ENCODE assay signal across 9 cellular contexts in the genomic region with DNA sequence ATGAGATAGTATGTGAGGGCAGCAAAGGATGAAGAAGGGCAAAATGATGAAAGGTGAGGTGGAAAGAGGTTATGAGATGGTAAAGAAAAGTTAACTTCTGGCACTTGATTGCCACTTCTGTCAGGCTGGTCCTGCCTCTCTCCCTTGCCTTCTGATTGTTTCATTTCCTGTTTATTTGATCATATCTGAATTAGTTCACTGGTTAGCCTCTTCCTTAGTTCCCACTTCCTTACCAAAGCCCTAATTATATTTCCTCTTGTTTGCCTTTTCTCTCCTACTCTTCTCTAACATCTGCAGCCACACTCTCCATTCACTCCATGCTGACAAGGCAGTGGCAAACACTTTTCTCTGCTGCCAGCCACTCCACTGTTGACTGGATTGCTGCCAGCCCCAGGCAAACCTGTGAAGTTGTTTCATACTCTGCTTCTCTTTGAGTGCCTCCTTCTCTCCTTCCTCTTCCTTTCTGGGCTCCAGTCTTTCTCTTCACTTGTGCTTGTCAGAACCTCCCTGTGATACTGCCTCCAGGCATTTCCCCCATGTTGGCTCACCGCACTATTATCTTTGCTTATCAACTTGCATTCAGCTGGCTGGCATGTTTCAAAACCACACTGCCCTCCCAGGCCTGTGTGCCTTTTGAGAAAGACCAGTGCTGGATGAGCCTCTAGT. TPM values are rescaled to one million over a fixed set of nuclear protein-coding genes. Genes with fewer than 3 reads are reported as not detected.
A peak's percentile ranks its signal among the peaks of the same experiment; 100 is the strongest.
DNase-seq lines count a peak whose midpoint lies in the region; ATAC-seq and TF ChIP-seq lines count a peak whose summit lies in the region.
"Had no signal": no experiment of that assay in that cellular context is flagged by ENCODE, and none has a peak within 500 bp of the region (broad histone marks: within the 10 kb centered on the region; RNA-seq: fewer than 3 reads in every experiment).

No MANE protein-coding gene starts in this region.

- ATAC-seq in body of pancreas (no peak), GM21390 (IDR thresholded peaks at IDR 0.05; ENCODE audit: unreplicated experiment) (no peak), GM19395 (IDR thresholded peaks at IDR 0.05; ENCODE audit: unreplicated experiment) (no peak)

- H2BK15ac ChIP-seq in mesenchymal stem cell (ENCODE audit: low read depth, poor library complexity, severe bottlenecking), result no peak overlapping the region

- no peak overlapping the region for H3K9ac ChIP-seq in mesenchymal stem cell (ENCODE audit: low read length)

- H3K4me3 ChIP-seq in body of pancreas (no peak overlapping the region), mesenchymal stem cell (ENCODE audit: insufficient read depth in 1 of 2, low read depth in 1 of 2, low read length in 2 of 2) (no peak overlapping the region)

- WGBS in body of pancreas, 2 donors, result 27% methylated on average over 1 of the region's 1 CpG
- 46% methylated on average over 1 of the region's 1 CpG for WGBS in mesenchymal stem cell

- H3K36me3 ChIP-seq in body of pancreas (replicated peaks in 1 of 2; ENCODE audit: insufficient read depth in 1 of 2, low read depth in 2 of 2) (peaks cover 0 to 18% of the 10 kb centered on the region in 2 donors), mesenchymal stem cell (ENCODE audit: control insufficient read depth in 1 of 2, insufficient read depth in 2 of 2, low read depth in 1 of 2, low read length in 2 of 2) (peaks cover 34 to 72% of the 10 kb centered on the region in 2 experiments)

- H3K4me1 ChIP-seq in body of pancreas, result peaks cover 14% of the 10 kb centered on the region
- H3K4me1 ChIP-seq in mesenchymal stem cell (ENCODE audit: control insufficient read depth, insufficient read depth, low read depth, low read length), result no peaks in the 10 kb centered on the region

- no peak overlapping the region for H2AK5ac ChIP-seq in mesenchymal stem cell (ENCODE audit: low read length, severe bottlenecking)

- TF ChIP-seq CTCF in body of pancreas (IDR thresholded peaks at IDR 0.05), result no peak

- peaks cover 16% of the 10 kb centered on the region for H3K79me1 ChIP-seq in mesenchymal stem cell (replicated peaks; ENCODE audit: low read length, poor library complexity, severe bottlenecking)

- H3K23ac ChIP-seq in mesenchymal stem cell (ENCODE audit: low read length in 2 of 2), result no peak overlapping the region

- H2BK5ac ChIP-seq in mesenchymal stem cell (ENCODE audit: low read depth, low read length, poor library complexity, severe bottlenecking), result no peak overlapping the region

- no peak overlapping the region for H3K4me2 ChIP-seq in mesenchymal stem cell (ENCODE audit: low read length, poor library complexity, severe bottlenecking)

- no peak overlapping the region for H3K18ac ChIP-seq in mesenchymal stem cell (ENCODE audit: low read depth in 1 of 2, low read length in 2 of 2)

- H3K9me3 ChIP-seq in body of pancreas (no peaks in the 10 kb centered on the region), mesenchymal stem cell (ENCODE audit: control insufficient read depth, low read length) (no peaks in the 10 kb centered on the region)

- no peak for TF ChIP-seq POLR2A in body of pancreas (IDR thresholded peaks at IDR 0.05)

- intact Hi-C loops in body of pancreas (cut with DNase I), result no loop called here

- H3K27me3 ChIP-seq in body of pancreas (no peaks in the 10 kb centered on the region), mesenchymal stem cell (ENCODE audit: control insufficient read depth in 1 of 2, insufficient read depth in 1 of 2, low read length in 2 of 2) (no peaks in the 10 kb centered on the region)

- H2BK120ac ChIP-seq in mesenchymal stem cell (ENCODE audit: low read depth, low read length), result no peak overlapping the region

- peak overlapping the region; percentile 59 for H4K8ac ChIP-seq in mesenchymal stem cell (ENCODE audit: low read length)

- no peak overlapping the region for H4K91ac ChIP-seq in mesenchymal stem cell (ENCODE audit: low read length)

- H3K14ac ChIP-seq in mesenchymal stem cell (ENCODE audit: low read length in 2 of 2), result no peak overlapping the region

- H3K27ac ChIP-seq in body of pancreas (peak overlapping the region in 2 of 4 donors; percentile 13 to 41), mesenchymal stem cell (ENCODE audit: low read length, poor library complexity, severe bottlenecking) (no peak overlapping the region)

- no peak overlapping the region for H2AFZ ChIP-seq in mesenchymal stem cell (ENCODE audit: low read depth, low read length)

- H3K4ac ChIP-seq in mesenchymal stem cell (ENCODE audit: low read depth in 1 of 2, low read length in 2 of 2), result no peak overlapping the region

- peak; percentile 89 for DNase-seq in DMS79 (lab: John Stamatoyannopoulos, UW)
- peak; percentile 16 for DNase-seq in NCI-H69 (lab: John Stamatoyannopoulos, UW)
- DNase-seq in body of pancreas, result peak in 3 of 4 donors; percentile 23 to 51 (median 44)
- peak; percentile 76 for DNase-seq in mesenchymal stem cell
- no peak for DNase-seq in DMS53 (lab: John Stamatoyannopoulos, UW)
- DNase-seq in NK-92 (lab: John Stamatoyannopoulos, UW; ENCODE audit: unreplicated experiment), result no peak

- no peak overlapping the region for H2BK12ac ChIP-seq in mesenchymal stem cell (ENCODE audit: low read length in 2 of 2)

RNA-seq across cellular contexts. Expression of a gene that starts 8.1 kb away (rescaled TPM):
- total RNA-seq in body of pancreas, result 10 to 100 TPM; 20.4 to 24.9 TPM
- 52.4 TPM for polyA plus RNA-seq in mesenchymal stem cell (2013, experiment 1 of 2)
- polyA plus RNA-seq in mesenchymal stem cell (2013, experiment 2 of 2), result 51.1 TPM

RNA-seq across cellular contexts. Expression of a gene that starts 16.1 kb away (rescaled TPM):
- total RNA-seq in body of pancreas, result 10 to 100 TPM; 12.2 to 12.5 TPM
- polyA plus RNA-seq in mesenchymal stem cell (2013, experiment 1 of 2), result 40.3 TPM
- polyA plus RNA-seq in mesenchymal stem cell (2013, experiment 2 of 2), result 38.7 TPM

RNA-seq across cellular contexts. Expression of a gene that starts 22.3 kb away (rescaled TPM):
- 100 to 1,000 TPM in 1 of 2 donors, 10 to 100 TPM in 1; 86.7 to 101 TPM for total RNA-seq in body of pancreas
- polyA plus RNA-seq in mesenchymal stem cell (2013, experiment 1 of 2), result 255 TPM
- polyA plus RNA-seq in mesenchymal stem cell (2013, experiment 2 of 2), result 251 TPM

RNA-seq across cellular contexts. Expression of a gene that starts 22.7 kb away (rescaled TPM):
- total RNA-seq in body of pancreas, result 10 to 100 TPM; 36.1 to 53.4 TPM
- polyA plus RNA-seq in mesenchymal stem cell (2013, experiment 1 of 2), result 15.2 TPM
- polyA plus RNA-seq in mesenchymal stem cell (2013, experiment 2 of 2), result 14.4 TPM

RNA-seq across cellular contexts. Expression of a gene that starts 28.0 kb away (rescaled TPM):
- 1 to 10 TPM in 1 of 2 donors, not detected in 1; 4.3 TPM for total RNA-seq in body of pancreas
- polyA plus RNA-seq in mesenchymal stem cell (2013, experiment 1 of 2), result not detected
- polyA plus RNA-seq in mesenchymal stem cell (2013, experiment 2 of 2), result 0.04 TPM
- polyA plus RNA-seq: H1 had no signal

Comparison
In these comparisons a context has a peak if more than half of its experiments do, and no peak if none do; other contexts are left out.
1. DNase-seq: peak in DMS79 (single experiment), NCI-H69 (single experiment), body of pancreas (3 of 4) and mesenchymal stem cell (single experiment); none in DMS53 (single experiment) and NK-92 (single experiment).